In the genomic region with DNA sequence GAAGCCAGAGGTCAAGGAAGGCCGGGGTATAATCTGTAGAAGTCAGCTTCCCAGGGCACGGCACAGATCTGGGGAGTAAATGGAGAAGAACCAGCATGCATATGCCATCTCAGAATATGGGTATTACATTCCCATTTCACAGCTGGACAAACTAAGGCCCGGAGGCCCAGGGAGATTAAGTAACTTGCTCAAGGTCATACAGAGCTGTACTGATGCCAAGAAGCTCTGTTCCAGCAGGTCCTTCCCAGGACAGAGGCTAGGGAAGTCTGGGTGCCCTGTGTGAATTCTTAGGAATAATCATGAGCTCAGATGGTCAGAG, we compare ENCODE assay signal across 1 cellular context.
TF ChIP-seq lines count a peak whose summit lies in the region.

No MANE protein-coding gene starts in this region.

TF ChIP-seq in HepG2, 621 proteins besides CTCF, POLR2A, EP300 and RAD21 (continues in another document):
- TF ChIP-seq, protein P1, sequence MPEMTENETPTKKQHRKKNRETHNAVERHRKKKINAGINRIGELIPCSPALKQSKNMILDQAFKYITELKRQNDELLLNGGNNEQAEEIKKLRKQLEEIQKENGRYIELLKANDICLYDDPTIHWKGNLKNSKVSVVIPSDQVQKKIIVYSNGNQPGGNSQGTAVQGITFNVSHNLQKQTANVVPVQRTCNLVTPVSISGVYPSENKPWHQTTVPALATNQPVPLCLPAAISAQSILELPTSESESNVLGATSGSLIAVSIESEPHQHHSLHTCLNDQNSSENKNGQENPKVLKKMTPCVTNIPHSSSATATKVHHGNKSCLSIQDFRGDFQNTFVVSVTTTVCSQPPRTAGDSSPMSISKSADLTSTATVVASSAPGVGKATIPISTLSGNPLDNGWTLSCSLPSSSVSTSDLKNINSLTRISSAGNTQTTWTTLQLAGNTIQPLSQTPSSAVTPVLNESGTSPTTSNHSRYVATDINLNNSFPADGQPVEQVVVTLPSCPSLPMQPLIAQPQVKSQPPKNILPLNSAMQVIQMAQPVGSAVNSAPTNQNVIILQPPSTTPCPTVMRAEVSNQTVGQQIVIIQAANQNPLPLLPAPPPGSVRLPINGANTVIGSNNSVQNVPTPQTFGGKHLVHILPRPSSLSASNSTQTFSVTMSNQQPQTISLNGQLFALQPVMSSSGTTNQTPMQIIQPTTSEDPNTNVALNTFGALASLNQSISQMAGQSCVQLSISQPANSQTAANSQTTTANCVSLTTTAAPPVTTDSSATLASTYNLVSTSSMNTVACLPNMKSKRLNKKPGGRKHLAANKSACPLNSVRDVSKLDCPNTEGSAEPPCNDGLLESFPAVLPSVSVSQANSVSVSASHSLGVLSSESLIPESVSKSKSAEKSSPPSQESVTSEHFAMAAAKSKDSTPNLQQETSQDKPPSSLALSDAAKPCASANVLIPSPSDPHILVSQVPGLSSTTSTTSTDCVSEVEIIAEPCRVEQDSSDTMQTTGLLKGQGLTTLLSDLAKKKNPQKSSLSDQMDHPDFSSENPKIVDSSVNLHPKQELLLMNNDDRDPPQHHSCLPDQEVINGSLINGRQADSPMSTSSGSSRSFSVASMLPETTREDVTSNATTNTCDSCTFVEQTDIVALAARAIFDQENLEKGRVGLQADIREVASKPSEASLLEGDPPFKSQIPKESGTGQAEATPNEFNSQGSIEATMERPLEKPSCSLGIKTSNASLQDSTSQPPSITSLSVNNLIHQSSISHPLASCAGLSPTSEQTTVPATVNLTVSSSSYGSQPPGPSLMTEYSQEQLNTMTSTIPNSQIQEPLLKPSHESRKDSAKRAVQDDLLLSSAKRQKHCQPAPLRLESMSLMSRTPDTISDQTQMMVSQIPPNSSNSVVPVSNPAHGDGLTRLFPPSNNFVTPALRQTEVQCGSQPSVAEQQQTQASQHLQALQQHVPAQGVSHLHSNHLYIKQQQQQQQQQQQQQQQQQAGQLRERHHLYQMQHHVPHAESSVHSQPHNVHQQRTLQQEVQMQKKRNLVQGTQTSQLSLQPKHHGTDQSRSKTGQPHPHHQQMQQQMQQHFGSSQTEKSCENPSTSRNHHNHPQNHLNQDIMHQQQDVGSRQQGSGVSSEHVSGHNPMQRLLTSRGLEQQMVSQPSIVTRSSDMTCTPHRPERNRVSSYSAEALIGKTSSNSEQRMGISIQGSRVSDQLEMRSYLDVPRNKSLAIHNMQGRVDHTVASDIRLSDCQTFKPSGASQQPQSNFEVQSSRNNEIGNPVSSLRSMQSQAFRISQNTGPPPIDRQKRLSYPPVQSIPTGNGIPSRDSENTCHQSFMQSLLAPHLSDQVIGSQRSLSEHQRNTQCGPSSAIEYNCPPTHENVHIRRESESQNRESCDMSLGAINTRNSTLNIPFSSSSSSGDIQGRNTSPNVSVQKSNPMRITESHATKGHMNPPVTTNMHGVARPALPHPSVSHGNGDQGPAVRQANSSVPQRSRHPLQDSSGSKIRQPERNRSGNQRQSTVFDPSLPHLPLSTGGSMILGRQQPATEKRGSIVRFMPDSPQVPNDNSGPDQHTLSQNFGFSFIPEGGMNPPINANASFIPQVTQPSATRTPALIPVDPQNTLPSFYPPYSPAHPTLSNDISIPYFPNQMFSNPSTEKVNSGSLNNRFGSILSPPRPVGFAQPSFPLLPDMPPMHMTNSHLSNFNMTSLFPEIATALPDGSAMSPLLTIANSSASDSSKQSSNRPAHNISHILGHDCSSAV (CRISPR knock-in tag; IDR thresholded peaks at IDR 0.05; ENCODE audit: borderline replicate concordance), result no peak
- TF ChIP-seq, protein P2, sequence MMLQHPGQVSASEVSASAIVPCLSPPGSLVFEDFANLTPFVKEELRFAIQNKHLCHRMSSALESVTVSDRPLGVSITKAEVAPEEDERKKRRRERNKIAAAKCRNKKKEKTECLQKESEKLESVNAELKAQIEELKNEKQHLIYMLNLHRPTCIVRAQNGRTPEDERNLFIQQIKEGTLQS (CRISPR knock-in tag; IDR thresholded peaks at IDR 0.05), result no peak
- TF ChIP-seq ZNF556 (CRISPR knock-in tag; IDR thresholded peaks at IDR 0.05; ENCODE audit: borderline replicate concordance), result 0 out of 2 replicates have a peak, but pooled peaks have one; percentile 3
- peak; percentile 83 for TF ChIP-seq ZNF3 (CRISPR knock-in tag; IDR thresholded peaks at IDR 0.05)
- no peak for TF ChIP-seq BRD4 (CRISPR knock-in tag; IDR thresholded peaks at IDR 0.05)
- no peak for TF ChIP-seq KLF11 (CRISPR knock-in tag; IDR thresholded peaks at IDR 0.05)
- TF ChIP-seq ZNF605 (CRISPR knock-in tag; IDR thresholded peaks at IDR 0.05), result 0 out of 2 replicates have a peak, but pooled peaks have one; percentile 9
- TF ChIP-seq SIN3A (IDR thresholded peaks at IDR 0.05; ENCODE audit: borderline replicate concordance, low read depth, low read length), result no peak
- no peak for TF ChIP-seq ZNF749 (CRISPR knock-in tag; IDR thresholded peaks at IDR 0.05; ENCODE audit: borderline replicate concordance)
- peak in 1 of 2 experiments; percentile 54; a peak in 1 of 4 replicates for TF ChIP-seq NR2F1 (CRISPR knock-in tag; IDR thresholded peaks at IDR 0.05)
- TF ChIP-seq RCOR2 (CRISPR knock-in tag; IDR thresholded peaks at IDR 0.05), result peak; percentile 100
- no peak for TF ChIP-seq PHB2 (IDR thresholded peaks at IDR 0.05; ENCODE audit: partially characterized antibody)
- TF ChIP-seq ZNF17 (CRISPR knock-in tag; IDR thresholded peaks at IDR 0.05), result no peak
- no peak for TF ChIP-seq HES4 (CRISPR knock-in tag; IDR thresholded peaks at IDR 0.05; ENCODE audit: borderline replicate concordance)
- TF ChIP-seq KDM2A (CRISPR knock-in tag; IDR thresholded peaks at IDR 0.05; ENCODE audit: borderline replicate concordance, low read depth), result no peak
- TF ChIP-seq ZNF432 (CRISPR knock-in tag; IDR thresholded peaks at IDR 0.05; ENCODE audit: borderline replicate concordance), result no peak
- no peak for TF ChIP-seq TCF7L2 (IDR thresholded peaks at IDR 0.05; ENCODE audit: low read depth, low read length)
- TF ChIP-seq POLR2AphosphoS5 (IDR thresholded peaks at IDR 0.05; ENCODE audit: low read depth, low read length), result no peak
- TF ChIP-seq, protein P3, sequence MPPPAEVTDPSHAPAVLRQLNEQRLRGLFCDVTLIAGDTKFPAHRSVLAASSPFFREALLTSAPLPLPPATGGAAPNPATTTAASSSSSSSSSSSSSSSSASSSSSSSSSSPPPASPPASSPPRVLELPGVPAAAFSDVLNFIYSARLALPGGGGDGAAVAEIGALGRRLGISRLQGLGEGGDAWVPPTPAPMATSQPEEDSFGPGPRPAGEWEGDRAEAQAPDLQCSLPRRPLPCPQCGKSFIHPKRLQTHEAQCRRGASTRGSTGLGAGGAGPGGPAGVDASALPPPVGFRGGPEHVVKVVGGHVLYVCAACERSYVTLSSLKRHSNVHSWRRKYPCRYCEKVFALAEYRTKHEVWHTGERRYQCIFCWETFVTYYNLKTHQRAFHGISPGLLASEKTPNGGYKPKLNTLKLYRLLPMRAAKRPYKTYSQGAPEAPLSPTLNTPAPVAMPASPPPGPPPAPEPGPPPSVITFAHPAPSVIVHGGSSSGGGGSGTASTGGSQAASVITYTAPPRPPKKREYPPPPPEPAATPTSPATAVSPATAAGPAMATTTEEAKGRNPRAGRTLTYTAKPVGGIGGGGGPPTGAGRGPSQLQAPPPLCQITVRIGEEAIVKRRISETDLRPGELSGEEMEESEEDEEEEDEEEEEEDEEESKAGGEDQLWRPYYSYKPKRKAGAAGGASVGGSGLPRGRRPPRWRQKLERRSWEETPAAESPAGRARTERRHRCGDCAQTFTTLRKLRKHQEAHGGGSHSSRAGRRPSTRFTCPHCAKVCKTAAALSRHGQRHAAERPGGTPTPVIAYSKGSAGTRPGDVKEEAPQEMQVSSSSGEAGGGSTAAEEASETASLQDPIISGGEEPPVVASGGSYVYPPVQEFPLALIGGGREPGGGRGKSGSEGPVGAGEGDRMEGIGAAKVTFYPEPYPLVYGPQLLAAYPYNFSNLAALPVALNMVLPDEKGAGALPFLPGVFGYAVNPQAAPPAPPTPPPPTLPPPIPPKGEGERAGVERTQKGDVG (CRISPR knock-in tag; IDR thresholded peaks at IDR 0.05; ENCODE audit: borderline replicate concordance), result no peak
- TF ChIP-seq RFXANK (CRISPR knock-in tag; IDR thresholded peaks at IDR 0.05), result no peak
- no peak for TF ChIP-seq ZNF484 (CRISPR knock-in tag; IDR thresholded peaks at IDR 0.05; ENCODE audit: borderline replicate concordance, low read depth)
- TF ChIP-seq ZNF772 (CRISPR knock-in tag; IDR thresholded peaks at IDR 0.05), result no peak
- TF ChIP-seq NKX3-1 (CRISPR knock-in tag; IDR thresholded peaks at IDR 0.05), result no peak
- TF ChIP-seq, protein P4, sequence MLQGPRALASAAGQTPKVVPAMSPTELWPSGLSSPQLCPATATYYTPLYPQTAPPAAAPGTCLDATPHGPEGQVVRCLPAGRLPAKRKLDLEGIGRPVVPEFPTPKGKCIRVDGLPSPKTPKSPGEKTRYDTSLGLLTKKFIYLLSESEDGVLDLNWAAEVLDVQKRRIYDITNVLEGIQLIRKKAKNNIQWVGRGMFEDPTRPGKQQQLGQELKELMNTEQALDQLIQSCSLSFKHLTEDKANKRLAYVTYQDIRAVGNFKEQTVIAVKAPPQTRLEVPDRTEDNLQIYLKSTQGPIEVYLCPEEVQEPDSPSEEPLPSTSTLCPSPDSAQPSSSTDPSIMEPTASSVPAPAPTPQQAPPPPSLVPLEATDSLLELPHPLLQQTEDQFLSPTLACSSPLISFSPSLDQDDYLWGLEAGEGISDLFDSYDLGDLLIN (CRISPR knock-in tag; IDR thresholded peaks at IDR 0.05; ENCODE audit: borderline replicate concordance), result no peak
- TF ChIP-seq, protein P5, sequence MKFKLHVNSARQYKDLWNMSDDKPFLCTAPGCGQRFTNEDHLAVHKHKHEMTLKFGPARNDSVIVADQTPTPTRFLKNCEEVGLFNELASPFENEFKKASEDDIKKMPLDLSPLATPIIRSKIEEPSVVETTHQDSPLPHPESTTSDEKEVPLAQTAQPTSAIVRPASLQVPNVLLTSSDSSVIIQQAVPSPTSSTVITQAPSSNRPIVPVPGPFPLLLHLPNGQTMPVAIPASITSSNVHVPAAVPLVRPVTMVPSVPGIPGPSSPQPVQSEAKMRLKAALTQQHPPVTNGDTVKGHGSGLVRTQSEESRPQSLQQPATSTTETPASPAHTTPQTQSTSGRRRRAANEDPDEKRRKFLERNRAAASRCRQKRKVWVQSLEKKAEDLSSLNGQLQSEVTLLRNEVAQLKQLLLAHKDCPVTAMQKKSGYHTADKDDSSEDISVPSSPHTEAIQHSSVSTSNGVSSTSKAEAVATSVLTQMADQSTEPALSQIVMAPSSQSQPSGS (CRISPR knock-in tag; IDR thresholded peaks at IDR 0.05), result no peak
- TF ChIP-seq, protein P6, sequence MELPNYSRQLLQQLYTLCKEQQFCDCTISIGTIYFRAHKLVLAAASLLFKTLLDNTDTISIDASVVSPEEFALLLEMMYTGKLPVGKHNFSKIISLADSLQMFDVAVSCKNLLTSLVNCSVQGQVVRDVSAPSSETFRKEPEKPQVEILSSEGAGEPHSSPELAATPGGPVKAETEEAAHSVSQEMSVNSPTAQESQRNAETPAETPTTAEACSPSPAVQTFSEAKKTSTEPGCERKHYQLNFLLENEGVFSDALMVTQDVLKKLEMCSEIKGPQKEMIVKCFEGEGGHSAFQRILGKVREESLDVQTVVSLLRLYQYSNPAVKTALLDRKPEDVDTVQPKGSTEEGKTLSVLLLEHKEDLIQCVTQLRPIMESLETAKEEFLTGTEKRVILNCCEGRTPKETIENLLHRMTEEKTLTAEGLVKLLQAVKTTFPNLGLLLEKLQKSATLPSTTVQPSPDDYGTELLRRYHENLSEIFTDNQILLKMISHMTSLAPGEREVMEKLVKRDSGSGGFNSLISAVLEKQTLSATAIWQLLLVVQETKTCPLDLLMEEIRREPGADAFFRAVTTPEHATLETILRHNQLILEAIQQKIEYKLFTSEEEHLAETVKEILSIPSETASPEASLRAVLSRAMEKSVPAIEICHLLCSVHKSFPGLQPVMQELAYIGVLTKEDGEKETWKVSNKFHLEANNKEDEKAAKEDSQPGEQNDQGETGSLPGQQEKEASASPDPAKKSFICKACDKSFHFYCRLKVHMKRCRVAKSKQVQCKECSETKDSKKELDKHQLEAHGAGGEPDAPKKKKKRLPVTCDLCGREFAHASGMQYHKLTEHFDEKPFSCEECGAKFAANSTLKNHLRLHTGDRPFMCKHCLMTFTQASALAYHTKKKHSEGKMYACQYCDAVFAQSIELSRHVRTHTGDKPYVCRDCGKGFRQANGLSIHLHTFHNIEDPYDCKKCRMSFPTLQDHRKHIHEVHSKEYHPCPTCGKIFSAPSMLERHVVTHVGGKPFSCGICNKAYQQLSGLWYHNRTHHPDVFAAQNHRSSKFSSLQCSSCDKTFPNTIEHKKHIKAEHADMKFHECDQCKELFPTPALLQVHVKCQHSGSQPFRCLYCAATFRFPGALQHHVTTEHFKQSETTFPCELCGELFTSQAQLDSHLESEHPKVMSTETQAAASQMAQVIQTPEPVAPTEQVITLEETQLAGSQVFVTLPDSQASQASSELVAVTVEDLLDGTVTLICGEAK (IDR thresholded peaks at IDR 0.05), result no peak
- TF ChIP-seq, protein P6 (CRISPR knock-in tag; IDR thresholded peaks at IDR 0.05), result 0 out of 2 replicates have a peak, but pooled peaks have one; percentile 1
- TF ChIP-seq NR1H2 (CRISPR knock-in tag; IDR thresholded peaks at IDR 0.05; ENCODE audit: borderline replicate concordance, low read depth), result no peak
- no peak for TF ChIP-seq ARID2 (CRISPR knock-in tag; IDR thresholded peaks at IDR 0.05; ENCODE audit: borderline replicate concordance)
- no peak for TF ChIP-seq NAIF1 (CRISPR knock-in tag; IDR thresholded peaks at IDR 0.05; ENCODE audit: borderline replicate concordance)
- TF ChIP-seq FOSL1 (CRISPR knock-in tag; IDR thresholded peaks at IDR 0.05; ENCODE audit: borderline replicate concordance), result no peak
- peak; percentile 6 for TF ChIP-seq ZNF781 (CRISPR knock-in tag; IDR thresholded peaks at IDR 0.05; ENCODE audit: borderline replicate concordance, not compliant biosample characterization)
- TF ChIP-seq ZNF629 (CRISPR knock-in tag; conservative IDR thresholded peaks at IDR 0.05), result peak; percentile 100
- no peak for TF ChIP-seq MTA1 (CRISPR knock-in tag; IDR thresholded peaks at IDR 0.05; ENCODE audit: borderline replicate concordance)
- no peak for TF ChIP-seq ELF4 (CRISPR knock-in tag; IDR thresholded peaks at IDR 0.05; ENCODE audit: borderline replicate concordance)
